In genomic region chr4:169080970-169081369, GRCh38 we compare ENCODE assay signal across 9 cellular contexts.
A peak's percentile ranks its signal among the peaks of the same experiment; 100 is the strongest.
DNase-seq lines count a peak whose midpoint lies in the region; ATAC-seq and TF ChIP-seq lines count a peak whose summit lies in the region.
"Had no signal": no experiment of that assay in that cellular context is flagged by ENCODE, and none has a peak within 500 bp of the region (broad histone marks: within the 10 kb centered on the region; RNA-seq: fewer than 3 reads in every experiment).

No MANE protein-coding gene starts in this region.

- DNase-seq in iris pigment epithelial cell (ENCODE audit: low read depth): peak; percentile 81
- peak in 1 of 2 donors; percentile 75 for DNase-seq in tibial nerve (ENCODE audit: low spot score in 2 of 2)
- no peak for DNase-seq in ascending aorta (ENCODE audit: low spot score in 2 of 2)
- DNase-seq: activated CD8-positive, alpha-beta T cell treated with anti-CD3 and anti-CD28 coated beads for 36 hours; NCI-H146 had no signal

- no peak for TF ChIP-seq CTCF in VCaP (conservative IDR thresholded peaks at IDR 0.05)
- no peak for TF ChIP-seq CTCF in tibial nerve (IDR thresholded peaks at IDR 0.05)
- TF ChIP-seq CTCF in ascending aorta (IDR thresholded peaks at IDR 0.05): no peak

- H3K4me1 ChIP-seq in tibial nerve (peaks cover 0 to 27% (median 15%) of the 10 kb centered on the region in 4 donors), ascending aorta (peaks cover 0 to 5% of the 10 kb centered on the region in 2 donors)

- peak overlapping the region; percentile 100 for H3K27ac ChIP-seq in VCaP
- peak overlapping the region; percentile 56 to 94 (median 80) for H3K27ac ChIP-seq in tibial nerve
- H3K27ac ChIP-seq in ascending aorta: peak overlapping the region in 1 of 2 donors; percentile 62

- H3K9me3 ChIP-seq in tibial nerve (no peaks in the 10 kb centered on the region), ascending aorta (no peaks in the 10 kb centered on the region)

- no peak for TF ChIP-seq POLR2A in tibial nerve (IDR thresholded peaks at IDR 0.05)

- no peaks in the 10 kb centered on the region for H3K36me3 ChIP-seq in tibial nerve
- no peaks in the 10 kb centered on the region for H3K36me3 ChIP-seq in ascending aorta

- H3K27me3 ChIP-seq in tibial nerve: no peaks in the 10 kb centered on the region
- no peaks in the 10 kb centered on the region for H3K27me3 ChIP-seq in ascending aorta

- H3K4me3 ChIP-seq in tibial nerve (peak overlapping the region in 2 of 4 donors; percentile 20 to 24), ascending aorta (no peak overlapping the region)

- peak in 1 of 2 donors; percentile 70 for TF ChIP-seq EP300 in tibial nerve (IDR thresholded peaks at IDR 0.05)

- WGBS in tibial nerve, 2 donors: 0 to 1% methylated on average over 2 of the region's 2 CpGs

- ATAC-seq in HG02610 (IDR thresholded peaks at IDR 0.05; ENCODE audit: unreplicated experiment): peak; percentile 1
- ATAC-seq in HG02970 (IDR thresholded peaks at IDR 0.05; ENCODE audit: low FRiP score, unreplicated experiment): no peak
- ATAC-seq in GM21526 (IDR thresholded peaks at IDR 0.05; ENCODE audit: low FRiP score, unreplicated experiment): no peak

- intact Hi-C loops in ascending aorta (cut with DNase I): no loop called here
